In the genomic region with DNA sequence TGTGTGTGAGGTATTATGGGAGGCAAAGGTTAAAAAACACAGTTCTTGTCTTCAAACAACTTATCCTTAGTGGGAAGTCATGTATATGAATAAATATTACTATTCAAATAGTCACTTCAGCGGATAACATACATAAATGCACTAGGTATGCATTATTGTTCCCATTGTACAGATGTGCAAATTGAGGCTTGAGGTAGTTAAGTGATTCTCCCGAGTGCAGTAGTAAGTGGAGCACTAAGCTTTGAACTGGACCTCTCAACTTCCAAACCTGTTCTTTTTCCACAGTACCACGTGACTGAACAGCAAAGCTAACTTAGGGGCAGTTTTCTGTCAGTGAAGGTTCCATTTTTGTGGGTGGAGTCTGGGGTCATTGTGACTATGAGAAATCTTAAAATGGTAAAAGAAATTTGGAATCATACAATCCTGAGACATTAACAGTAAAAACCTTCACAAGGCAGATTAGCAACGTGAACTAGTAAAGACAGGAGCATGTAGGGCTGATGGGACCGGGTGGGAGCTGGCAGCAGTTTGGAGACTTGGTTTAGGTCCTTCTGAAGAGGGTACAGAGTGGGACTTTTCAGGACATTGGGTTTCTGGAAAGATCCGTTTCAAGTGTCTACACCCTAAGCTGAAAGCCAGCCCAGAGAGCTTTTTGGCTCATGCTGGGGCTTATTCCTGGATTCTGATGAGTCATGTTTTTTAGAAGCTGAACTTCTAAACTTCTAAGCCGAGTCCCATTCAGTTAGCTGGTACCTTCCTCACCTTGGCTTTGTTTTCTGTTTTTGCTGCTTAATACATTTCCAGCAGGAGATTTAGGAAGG, we compare ENCODE assay signal across 1 cellular context.
TF ChIP-seq lines count a peak whose summit lies in the region.

No MANE protein-coding gene starts in this region.

TF ChIP-seq in HepG2, 621 proteins besides CTCF, POLR2A, EP300 and RAD21 (continued from another document):
- TF ChIP-seq, protein P1, sequence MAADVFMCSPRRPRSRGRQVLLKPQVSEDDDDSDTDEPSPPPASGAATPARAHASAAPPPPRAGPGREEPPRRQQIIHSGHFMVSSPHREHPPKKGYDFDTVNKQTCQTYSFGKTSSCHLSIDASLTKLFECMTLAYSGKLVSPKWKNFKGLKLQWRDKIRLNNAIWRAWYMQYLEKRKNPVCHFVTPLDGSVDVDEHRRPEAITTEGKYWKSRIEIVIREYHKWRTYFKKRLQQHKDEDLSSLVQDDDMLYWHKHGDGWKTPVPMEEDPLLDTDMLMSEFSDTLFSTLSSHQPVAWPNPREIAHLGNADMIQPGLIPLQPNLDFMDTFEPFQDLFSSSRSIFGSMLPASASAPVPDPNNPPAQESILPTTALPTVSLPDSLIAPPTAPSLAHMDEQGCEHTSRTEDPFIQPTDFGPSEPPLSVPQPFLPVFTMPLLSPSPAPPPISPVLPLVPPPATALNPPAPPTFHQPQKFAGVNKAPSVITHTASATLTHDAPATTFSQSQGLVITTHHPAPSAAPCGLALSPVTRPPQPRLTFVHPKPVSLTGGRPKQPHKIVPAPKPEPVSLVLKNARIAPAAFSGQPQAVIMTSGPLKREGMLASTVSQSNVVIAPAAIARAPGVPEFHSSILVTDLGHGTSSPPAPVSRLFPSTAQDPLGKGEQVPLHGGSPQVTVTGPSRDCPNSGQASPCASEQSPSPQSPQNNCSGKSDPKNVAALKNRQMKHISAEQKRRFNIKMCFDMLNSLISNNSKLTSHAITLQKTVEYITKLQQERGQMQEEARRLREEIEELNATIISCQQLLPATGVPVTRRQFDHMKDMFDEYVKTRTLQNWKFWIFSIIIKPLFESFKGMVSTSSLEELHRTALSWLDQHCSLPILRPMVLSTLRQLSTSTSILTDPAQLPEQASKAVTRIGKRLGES (CRISPR knock-in tag; IDR thresholded peaks at IDR 0.05; ENCODE audit: borderline replicate concordance): no peak
- peak; percentile 87 for TF ChIP-seq ZMYM3 (CRISPR knock-in tag; IDR thresholded peaks at IDR 0.05)
- no peak for TF ChIP-seq ZNF382 (CRISPR knock-in tag; IDR thresholded peaks at IDR 0.05; ENCODE audit: borderline replicate concordance)
- TF ChIP-seq POLR2AphosphoS2 (IDR thresholded peaks at IDR 0.05; ENCODE audit: low read depth, low read length): no peak
- TF ChIP-seq, protein P2, sequence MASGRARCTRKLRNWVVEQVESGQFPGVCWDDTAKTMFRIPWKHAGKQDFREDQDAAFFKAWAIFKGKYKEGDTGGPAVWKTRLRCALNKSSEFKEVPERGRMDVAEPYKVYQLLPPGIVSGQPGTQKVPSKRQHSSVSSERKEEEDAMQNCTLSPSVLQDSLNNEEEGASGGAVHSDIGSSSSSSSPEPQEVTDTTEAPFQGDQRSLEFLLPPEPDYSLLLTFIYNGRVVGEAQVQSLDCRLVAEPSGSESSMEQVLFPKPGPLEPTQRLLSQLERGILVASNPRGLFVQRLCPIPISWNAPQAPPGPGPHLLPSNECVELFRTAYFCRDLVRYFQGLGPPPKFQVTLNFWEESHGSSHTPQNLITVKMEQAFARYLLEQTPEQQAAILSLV (CRISPR knock-in tag; IDR thresholded peaks at IDR 0.05; ENCODE audit: borderline replicate concordance): no peak
- TF ChIP-seq NR2F2 (IDR thresholded peaks at IDR 0.05; ENCODE audit: borderline replicate concordance, low read depth): no peak
- no peak for TF ChIP-seq IKZF4 (CRISPR knock-in tag; IDR thresholded peaks at IDR 0.05; ENCODE audit: borderline replicate concordance, low read depth, not compliant biosample characterization)
- no peak for TF ChIP-seq ZSCAN31 (CRISPR knock-in tag; IDR thresholded peaks at IDR 0.05; ENCODE audit: low read depth)
- TF ChIP-seq SCMH1 (CRISPR knock-in tag; IDR thresholded peaks at IDR 0.05; ENCODE audit: borderline replicate concordance): no peak
- no peak for TF ChIP-seq ZFP36 (IDR thresholded peaks at IDR 0.05; ENCODE audit: borderline replicate concordance, low read depth, low read length, partially characterized antibody)
- no peak for TF ChIP-seq SRSF1 (optimal IDR thresholded peaks at IDR 0.05; ENCODE audit: low read depth, low read length)
- no peak for TF ChIP-seq ZNF431 (CRISPR knock-in tag; IDR thresholded peaks at IDR 0.05; ENCODE audit: borderline replicate concordance, low read depth)
- TF ChIP-seq, protein P3, sequence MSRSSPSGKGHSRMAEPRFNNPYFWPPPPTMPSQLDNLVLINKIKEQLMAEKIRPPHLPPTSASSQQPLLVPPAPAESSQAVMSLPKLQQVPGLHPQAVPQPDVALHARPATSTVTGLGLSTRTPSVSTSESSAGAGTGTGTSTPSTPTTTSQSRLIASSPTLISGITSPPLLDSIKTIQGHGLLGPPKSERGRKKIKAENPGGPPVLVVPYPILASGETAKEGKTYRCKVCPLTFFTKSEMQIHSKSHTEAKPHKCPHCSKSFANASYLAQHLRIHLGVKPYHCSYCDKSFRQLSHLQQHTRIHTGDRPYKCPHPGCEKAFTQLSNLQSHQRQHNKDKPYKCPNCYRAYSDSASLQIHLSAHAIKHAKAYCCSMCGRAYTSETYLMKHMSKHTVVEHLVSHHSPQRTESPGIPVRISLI (CRISPR knock-in tag; IDR thresholded peaks at IDR 0.05; ENCODE audit: borderline replicate concordance): no peak
- TF ChIP-seq IRF1 (CRISPR knock-in tag; IDR thresholded peaks at IDR 0.05; ENCODE audit: low read depth): no peak
- no peak for TF ChIP-seq U2AF1 (optimal IDR thresholded peaks at IDR 0.05; ENCODE audit: low read depth, low read length)
- TF ChIP-seq, protein P4, sequence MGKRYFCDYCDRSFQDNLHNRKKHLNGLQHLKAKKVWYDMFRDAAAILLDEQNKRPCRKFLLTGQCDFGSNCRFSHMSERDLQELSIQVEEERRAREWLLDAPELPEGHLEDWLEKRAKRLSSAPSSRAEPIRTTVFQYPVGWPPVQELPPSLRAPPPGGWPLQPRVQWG (CRISPR knock-in tag; IDR thresholded peaks at IDR 0.05; ENCODE audit: borderline replicate concordance, low read depth): no peak
- no peak for TF ChIP-seq ZNF83 (CRISPR knock-in tag; IDR thresholded peaks at IDR 0.05; ENCODE audit: borderline replicate concordance)
- TF ChIP-seq ADNP (CRISPR knock-in tag; IDR thresholded peaks at IDR 0.05): 0 out of 2 replicates have a peak, but pooled peaks have one; percentile 46
- TF ChIP-seq RBM22 (optimal IDR thresholded peaks at IDR 0.05; ENCODE audit: low read length): no peak
- TF ChIP-seq ZBTB2 (CRISPR knock-in tag; IDR thresholded peaks at IDR 0.05; ENCODE audit: low read depth): no peak
- no peak for TF ChIP-seq ZNF232 (CRISPR knock-in tag; IDR thresholded peaks at IDR 0.05; ENCODE audit: borderline replicate concordance)
- TF ChIP-seq ZNF543 (CRISPR knock-in tag; IDR thresholded peaks at IDR 0.05): no peak
- peak; percentile 94 for TF ChIP-seq MAFF (IDR thresholded peaks at IDR 0.05; ENCODE audit: low read depth, low read length)
- TF ChIP-seq SNAPC2 (CRISPR knock-in tag; IDR thresholded peaks at IDR 0.05): no peak
- TF ChIP-seq GABPA (IDR thresholded peaks at IDR 0.05; ENCODE audit: low read depth, low read length): no peak
- TF ChIP-seq GABPA (CRISPR knock-in tag; IDR thresholded peaks at IDR 0.05; ENCODE audit: low read depth): no peak
